Comparison of ENCODE assay signal across 8 cellular contexts in the genomic region with DNA sequence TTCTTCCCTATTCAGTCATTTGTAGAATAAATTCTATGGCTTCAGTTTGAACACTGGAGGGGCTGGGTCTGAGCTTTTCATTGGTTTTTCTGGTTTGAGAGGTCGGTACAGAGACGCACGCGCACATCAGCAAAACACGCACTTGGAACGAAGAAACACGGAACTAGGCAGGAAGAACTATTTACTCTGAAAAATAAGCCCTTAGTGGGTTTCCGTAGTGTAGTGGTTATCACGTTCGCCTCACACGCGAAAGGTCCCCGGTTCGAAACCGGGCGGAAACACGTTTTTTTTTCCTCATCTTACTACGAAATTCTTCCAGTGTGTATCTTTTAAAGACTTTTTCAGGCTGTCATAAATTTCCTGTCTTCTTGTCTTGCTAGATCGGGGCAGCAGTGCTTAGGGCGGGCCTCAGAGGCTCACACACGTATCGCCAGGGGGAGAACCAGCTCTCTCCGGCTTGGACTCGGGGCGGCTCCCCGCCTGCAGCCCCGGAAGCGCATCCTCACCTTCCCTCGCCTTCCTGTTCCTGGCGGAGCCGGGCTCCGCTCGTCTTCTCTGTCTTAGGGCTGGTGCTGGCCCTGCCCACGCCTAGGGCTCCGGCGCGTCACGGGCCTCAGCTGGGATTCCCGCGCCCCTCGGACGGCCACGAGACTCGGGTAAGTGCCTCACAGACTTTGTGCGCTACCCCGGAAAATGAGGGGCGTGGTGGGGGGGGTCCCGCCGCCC. TPM values are rescaled to one million over a fixed set of nuclear protein-coding genes. Genes with fewer than 3 reads are reported as not detected.
A peak's percentile ranks its signal among the peaks of the same experiment; 100 is the strongest.
DNase-seq lines count a peak whose midpoint lies in the region; ATAC-seq and TF ChIP-seq lines count a peak whose summit lies in the region.

A gene (plus strand): TSS at position 521 of the 726 bp plus-strand sequence. CDS start 6,841 bp downstream, outside the sequence.

- TF ChIP-seq CTCF in liver (IDR thresholded peaks at IDR 0.05; ENCODE audit: low read depth, low read length, missing input control), result no peak

- H3K9me3 Mint-ChIP-seq in dendritic cell treated with granulocyte-macrophage colony-stimulating factor and Interleukin-4, amounts not matched to agents 40 ng/mL and 50 ng/mL, for 4 days, result no peaks in the 10 kb centered on the region

- peaks cover 12 to 31% (median 22%) of the 10 kb centered on the region in 11 experiments; a peak in 21 of 22 replicates for H3K36me3 ChIP-seq in BLaER1 treated with 17β-estradiol and CSF1 and Interleukin-3, amounts not matched to agents 10 nM and 100 nM
- H3K36me3 ChIP-seq in liver (ENCODE audit: control insufficient read depth in 4 of 4, insufficient read depth in 3 of 4, low read depth in 1 of 4, low read length in 3 of 4), result no peaks in the 10 kb centered on the region

- TF ChIP-seq RAD21 in liver (IDR thresholded peaks at IDR 0.05), result no peak

- H3K27me3 Mint-ChIP-seq in dendritic cell treated with granulocyte-macrophage colony-stimulating factor and Interleukin-4, amounts not matched to agents 40 ng/mL and 50 ng/mL, for 4 days, result no peaks in the 10 kb centered on the region

- H4K20me1 ChIP-seq in BLaER1 treated with 17β-estradiol and CSF1 and Interleukin-3, amounts not matched to agents 10 nM and 100 nM, result peaks cover 0 to 18% (median 0%) of the 10 kb centered on the region in 11 experiments; a peak in 4 of 22 replicates

- H3K4me2 ChIP-seq in BLaER1 treated with 17β-estradiol and CSF1 and Interleukin-3, amounts not matched to agents 10 nM and 100 nM, result peak within 1 kb of the TSS; percentile 85 to 96 (median 92)

- no peaks in the 10 kb centered on the region for H3K9me3 ChIP-seq in BLaER1 treated with 17β-estradiol and CSF1 and Interleukin-3, amounts not matched to agents 10 nM and 100 nM (replicated peaks in 1 of 11)
- no peaks in the 10 kb centered on the region for H3K9me3 ChIP-seq in liver (ENCODE audit: control insufficient read depth in 4 of 4, low read length in 3 of 4)

- H3K4me3 ChIP-seq in BLaER1 treated with 17β-estradiol and CSF1 and Interleukin-3, amounts not matched to agents 10 nM and 100 nM, result peak within 1 kb of the TSS; percentile 78 to 99 (median 85)
- peak within 1 kb of the TSS; percentile 64 to 89 (median 70) for H3K4me3 ChIP-seq in liver (ENCODE audit: low read depth in 1 of 3, low read length in 3 of 3)

- peak within 1 kb of the TSS; percentile 84 for H3K4me3 Mint-ChIP-seq in dendritic cell treated with granulocyte-macrophage colony-stimulating factor and Interleukin-4, amounts not matched to agents 40 ng/mL and 50 ng/mL, for 4 days

- DNase-seq in NCI-H748 treated with DMSO at 0.1 percent for 48 hours (lab: John Stamatoyannopoulos, UW), result peak; percentile 95
- DNase-seq in activated CD4-positive, alpha-beta T cell treated with anti-CD3 and anti-CD28 coated beads, Interleukin-2, amount 50 U/mL, for 1 hour, result peak; percentile 73
- peak; percentile 88 for DNase-seq in stimulated activated CD4-positive, alpha-beta T cell treated with anti-CD3 and anti-CD28 coated beads, Interleukin-4, amount 100 ng/mL, for 24 hours

- peaks cover 41% of the 10 kb centered on the region for H3K36me3 Mint-ChIP-seq in dendritic cell treated with granulocyte-macrophage colony-stimulating factor and Interleukin-4, amounts not matched to agents 40 ng/mL and 50 ng/mL, for 4 days (ENCODE audit: low read depth)

- intact Hi-C loops in dendritic cell treated with granulocyte-macrophage colony-stimulating factor and Interleukin-4, amounts not matched to agents 40 ng/mL and 50 ng/mL, for 4 days (cut with micrococcal nuclease), result loop anchor here (2.0 to 5.0 kb wide), 2 partner anchors 17 to 61 kb away; no protein-coding TSS in a partner anchor

- H3K4me1 ChIP-seq in BLaER1 treated with 17β-estradiol and CSF1 and Interleukin-3, amounts not matched to agents 10 nM and 100 nM, result peaks cover 37 to 71% (median 59%) of the 10 kb centered on the region in 10 experiments
- peaks cover 0 to 20% (median 13%) of the 10 kb centered on the region in 4 donors for H3K4me1 ChIP-seq in liver (ENCODE audit: control insufficient read depth in 4 of 4, insufficient read depth in 4 of 4, low read length in 3 of 4)

- no peaks in the 10 kb centered on the region for H3K27me3 ChIP-seq in BLaER1 treated with 17β-estradiol and CSF1 and Interleukin-3, amounts not matched to agents 10 nM and 100 nM
- H3K27me3 ChIP-seq in liver (ENCODE audit: control insufficient read depth in 4 of 4, insufficient read depth in 4 of 4, low read length in 3 of 4), result no peaks in the 10 kb centered on the region

- peak within 1 kb of the TSS; percentile 94 for H3K27ac Mint-ChIP-seq in dendritic cell treated with granulocyte-macrophage colony-stimulating factor and Interleukin-4, amounts not matched to agents 40 ng/mL and 50 ng/mL, for 4 days

- H3K4me1 Mint-ChIP-seq in dendritic cell treated with granulocyte-macrophage colony-stimulating factor and Interleukin-4, amounts not matched to agents 40 ng/mL and 50 ng/mL, for 4 days (ENCODE audit: low read depth), result peaks cover 54% of the 10 kb centered on the region

- peak; percentile 45 for ATAC-seq in GM19372 (IDR thresholded peaks at IDR 0.05; ENCODE audit: low read depth, unreplicated experiment)
- ATAC-seq in HG03521 (IDR thresholded peaks at IDR 0.05; ENCODE audit: unreplicated experiment), result peak; percentile 55

- under 1% methylated on average over 49 of the region's 49 CpGs for WGBS in liver

- peak within 1 kb of the TSS; percentile 77 to 96 (median 89) for H3K27ac ChIP-seq in BLaER1 treated with 17β-estradiol and CSF1 and Interleukin-3, amounts not matched to agents 10 nM and 100 nM
- H3K27ac ChIP-seq in liver (ENCODE audit: low read depth in 1 of 2, low read length in 2 of 2), result peak within 1 kb of the TSS; percentile 86 to 94

- H3K9ac ChIP-seq in BLaER1 treated with 17β-estradiol and CSF1 and Interleukin-3, amounts not matched to agents 10 nM and 100 nM, result peak within 1 kb of the TSS; percentile 88 to 95 (median 91)
- H3K9ac ChIP-seq in liver (ENCODE audit: low read depth in 1 of 2, low read length in 2 of 2), result peak within 1 kb of the TSS; percentile 61 to 64

TF ChIP-seq in liver, 16 proteins besides CTCF, POLR2A, EP300 and RAD21:
- TF ChIP-seq GABPA (IDR thresholded peaks at IDR 0.05 in 1 of 2, conservative IDR thresholded peaks at IDR 0.05 in 1 of 2) (peak; percentile 47 to 87), HNF4G (IDR thresholded peaks at IDR 0.05) (no peak), NR2F2 (IDR thresholded peaks at IDR 0.05) (peak; percentile 25), SP1 (IDR thresholded peaks at IDR 0.05) (no peak), HNF4A (conservative IDR thresholded peaks at IDR 0.05) (peak in 1 of 2 donors; percentile 3), JUND (IDR thresholded peaks at IDR 0.05) (no peak), RXRA (IDR thresholded peaks at IDR 0.05) (peak in 1 of 2 donors; percentile 3), YY1 (IDR thresholded peaks at IDR 0.05) (no peak)
- TF ChIP-seq, protein P1, sequence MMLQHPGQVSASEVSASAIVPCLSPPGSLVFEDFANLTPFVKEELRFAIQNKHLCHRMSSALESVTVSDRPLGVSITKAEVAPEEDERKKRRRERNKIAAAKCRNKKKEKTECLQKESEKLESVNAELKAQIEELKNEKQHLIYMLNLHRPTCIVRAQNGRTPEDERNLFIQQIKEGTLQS (IDR thresholded peaks at IDR 0.05), result peak; percentile 99
- TF ChIP-seq, protein P2, sequence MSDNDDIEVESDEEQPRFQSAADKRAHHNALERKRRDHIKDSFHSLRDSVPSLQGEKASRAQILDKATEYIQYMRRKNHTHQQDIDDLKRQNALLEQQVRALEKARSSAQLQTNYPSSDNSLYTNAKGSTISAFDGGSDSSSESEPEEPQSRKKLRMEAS (IDR thresholded peaks at IDR 0.05), result peak; percentile 42

RNA-seq across cellular contexts. Expression of the gene that starts here (rescaled TPM):
- 10 to 100 TPM; 10.2 to 13.3 TPM for total RNA-seq in liver
- polyA plus RNA-seq in liver, result 1 to 10 TPM; 8.2 to 9.9 TPM

Comparison
In these comparisons a context has a peak if more than half of its experiments do, and no peak if none do; other contexts are left out.
1. Peak in every context shown above with its lines: DNase-seq, ATAC-seq, H3K4me3 ChIP-seq and H3K27ac ChIP-seq.